ENCODE assay signal across 11 cellular contexts in the genomic region with DNA sequence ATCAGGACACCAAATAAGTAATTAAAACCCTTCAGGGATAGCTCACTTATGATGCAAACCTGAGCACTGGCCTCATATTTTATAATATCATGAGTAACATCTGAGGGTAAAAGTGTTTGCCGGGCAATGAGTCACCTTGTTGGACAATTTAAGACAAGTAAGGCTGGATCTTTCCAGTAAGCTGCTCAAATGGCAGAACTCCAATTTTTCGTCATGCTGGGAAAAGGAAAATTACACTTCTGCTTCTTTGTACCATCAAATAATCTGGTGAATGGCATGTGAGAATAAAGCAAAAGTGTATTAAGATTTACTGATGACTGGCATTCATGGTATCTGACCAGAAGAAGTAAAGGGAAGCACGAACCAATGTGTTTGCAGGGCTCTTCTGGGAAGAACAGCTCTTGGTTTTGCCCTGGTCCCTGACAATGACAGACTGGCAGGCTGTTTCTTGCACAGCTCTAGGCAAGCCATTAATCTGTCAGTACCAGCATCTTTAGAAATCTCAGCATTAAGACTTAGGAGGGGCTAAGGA.
DNase-seq lines count a peak whose midpoint lies in the region; ATAC-seq and TF ChIP-seq lines count a peak whose summit lies in the region.
"Had no signal": no experiment of that assay in that cellular context is flagged by ENCODE, and none has a peak within 500 bp of the region (broad histone marks: within the 10 kb centered on the region; RNA-seq: fewer than 3 reads in every experiment).

No MANE protein-coding gene starts in this region.

- H4K20me1 ChIP-seq in neural cell (ENCODE audit: insufficient read depth) (no peaks in the 10 kb centered on the region), OCI-LY7 (ENCODE audit: insufficient read depth, low read length) (no peaks in the 10 kb centered on the region)

- TF ChIP-seq CTCF in cardiac fibroblast (IDR thresholded peaks at IDR 0.05; ENCODE audit: low read depth, low read length) (no peak), neural cell (IDR thresholded peaks at IDR 0.05; ENCODE audit: poor library complexity, severe bottlenecking) (no peak), OCI-LY7 (conservative IDR thresholded peaks at IDR 0.05; ENCODE audit: low read length) (no peak)

- H2AFZ ChIP-seq in neural cell (ENCODE audit: low read depth, low read length) (no peak overlapping the region), OCI-LY7 (ENCODE audit: low read length) (no peak overlapping the region)

- no peak overlapping the region for H3K9ac ChIP-seq in neural cell (ENCODE audit: low read length)

- BruUV-seq in OCI-LY7 (replicated peaks; lab: Mats Ljungman, UMichigan), result no TSS peak

- H3K36me3 ChIP-seq in MG63 (no peaks in the 10 kb centered on the region), neural cell (ENCODE audit: insufficient read depth, low read length) (no peaks in the 10 kb centered on the region), OCI-LY7 (ENCODE audit: insufficient read depth, low read length) (no peaks in the 10 kb centered on the region)
- H3K36me3 ChIP-seq: left ventricle myocardium inferior had no signal

- CTCF ChIA-PET in OCI-LY7 (lab: Charles Lee; ENCODE audit: unreplicated experiment), result no interaction called here

- no peaks in the 10 kb centered on the region for H3K79me2 ChIP-seq in neural cell (replicated peaks; ENCODE audit: insufficient read depth, low read length)
- H3K79me2 ChIP-seq in OCI-LY7 (ENCODE audit: insufficient read depth, low read depth, low read length), result no peaks in the 10 kb centered on the region

- H3F3A ChIP-seq in neural cell (ENCODE audit: insufficient read depth, low read length, poor library complexity, severe bottlenecking), result peaks cover 4% of the 10 kb centered on the region

- POLR2A ChIA-PET in OCI-LY7 (lab: Charles Lee), result interaction anchor here (0.5 to 0.8 kb wide), 3 partner anchors 19 to 1504 kb away, joined by 3 to 5 read pairs (median 4); no protein-coding TSS in a partner anchor

- no peak overlapping the region for H3K4me3 ChIP-seq in MG63
- no peak overlapping the region for H3K4me3 ChIP-seq in cardiac fibroblast (replicated peaks in 1 of 2; ENCODE audit: low read depth in 2 of 2, low read length in 2 of 2)
- peak overlapping the region; percentile 27 for H3K4me3 ChIP-seq in neural cell (ENCODE audit: low read length)
- no peak overlapping the region for H3K4me3 ChIP-seq in OCI-LY7 (ENCODE audit: low read depth, low read length, poor library complexity, severe bottlenecking)
- H3K4me3 ChIP-seq: body of pancreas, left ventricle myocardium inferior had no signal

- peak; percentile 95 for TF ChIP-seq EP300 in neural cell (conservative IDR thresholded peaks at IDR 0.05; ENCODE audit: poor library complexity, severe bottlenecking)

- TF ChIP-seq RAD21 in neural cell (conservative IDR thresholded peaks at IDR 0.05), result peak; percentile 15

- H3K27me3 ChIP-seq in MG63 (no peaks in the 10 kb centered on the region), neural cell (ENCODE audit: insufficient read depth, low read depth, low read length) (no peaks in the 10 kb centered on the region)
- H3K27me3 ChIP-seq: body of pancreas had no signal

- H3K4me1 ChIP-seq in OCI-LY7 (ENCODE audit: insufficient read depth, low read length, poor library complexity, severe bottlenecking), result no peaks in the 10 kb centered on the region
- H3K4me1 ChIP-seq: body of pancreas, left ventricle myocardium inferior had no signal

- ATAC-seq in HG03521 (IDR thresholded peaks at IDR 0.05; ENCODE audit: unreplicated experiment), result no peak
- ATAC-seq: body of pancreas had no signal

- H3K9me3 ChIP-seq in MG63, result no peaks in the 10 kb centered on the region
- no peaks in the 10 kb centered on the region for H3K9me3 ChIP-seq in neural cell (ENCODE audit: low read length)
- H3K9me3 ChIP-seq in OCI-LY7 (ENCODE audit: low read length), result no peaks in the 10 kb centered on the region
- H3K9me3 ChIP-seq: body of pancreas, left ventricle myocardium inferior had no signal

- intact Hi-C loops in OCI-LY7 (cut with micrococcal nuclease; ENCODE audit: unreplicated experiment), result no loop called here

- H3K9me2 ChIP-seq in neural cell (ENCODE audit: insufficient read depth, low read length), result no peaks in the 10 kb centered on the region
- no peaks in the 10 kb centered on the region for H3K9me2 ChIP-seq in OCI-LY7 (ENCODE audit: insufficient read depth, low read length)

- H3K27ac ChIP-seq in neural cell (ENCODE audit: low read length) (peak overlapping the region; percentile 33), OCI-LY7 (ENCODE audit: low read depth, low read length, poor library complexity, severe bottlenecking) (no peak overlapping the region)
- H3K27ac ChIP-seq: body of pancreas, left ventricle myocardium inferior had no signal

- peak overlapping the region; percentile 16 for H3K4me2 ChIP-seq in neural cell (ENCODE audit: low read length)
- no peak overlapping the region for H3K4me2 ChIP-seq in OCI-LY7 (ENCODE audit: low read length)

- DNase-seq in COR-L47 (lab: John Stamatoyannopoulos, UW), result peak; percentile 24
- peak; percentile 82 for DNase-seq in MG63
- DNase-seq in cardiac fibroblast (ENCODE audit: low read depth in 2 of 2), result peak; percentile 7 to 22
- DNase-seq in OCI-LY7 (ENCODE audit: low spot score), result no peak
- no peak for DNase-seq in NCI-H146 (lab: John Stamatoyannopoulos, UW)
- DNase-seq in activated gamma-delta T cell (lab: John Stamatoyannopoulos, UW), result no peak
- DNase-seq: activated CD4-positive, alpha-beta T cell treated with anti-CD3 and anti-CD28 coated beads for 4 hours; left ventricle myocardium inferior had no signal

TF ChIP-seq in neural cell, 6 proteins besides CTCF, POLR2A, EP300 and RAD21:
- TF ChIP-seq, protein P1, sequence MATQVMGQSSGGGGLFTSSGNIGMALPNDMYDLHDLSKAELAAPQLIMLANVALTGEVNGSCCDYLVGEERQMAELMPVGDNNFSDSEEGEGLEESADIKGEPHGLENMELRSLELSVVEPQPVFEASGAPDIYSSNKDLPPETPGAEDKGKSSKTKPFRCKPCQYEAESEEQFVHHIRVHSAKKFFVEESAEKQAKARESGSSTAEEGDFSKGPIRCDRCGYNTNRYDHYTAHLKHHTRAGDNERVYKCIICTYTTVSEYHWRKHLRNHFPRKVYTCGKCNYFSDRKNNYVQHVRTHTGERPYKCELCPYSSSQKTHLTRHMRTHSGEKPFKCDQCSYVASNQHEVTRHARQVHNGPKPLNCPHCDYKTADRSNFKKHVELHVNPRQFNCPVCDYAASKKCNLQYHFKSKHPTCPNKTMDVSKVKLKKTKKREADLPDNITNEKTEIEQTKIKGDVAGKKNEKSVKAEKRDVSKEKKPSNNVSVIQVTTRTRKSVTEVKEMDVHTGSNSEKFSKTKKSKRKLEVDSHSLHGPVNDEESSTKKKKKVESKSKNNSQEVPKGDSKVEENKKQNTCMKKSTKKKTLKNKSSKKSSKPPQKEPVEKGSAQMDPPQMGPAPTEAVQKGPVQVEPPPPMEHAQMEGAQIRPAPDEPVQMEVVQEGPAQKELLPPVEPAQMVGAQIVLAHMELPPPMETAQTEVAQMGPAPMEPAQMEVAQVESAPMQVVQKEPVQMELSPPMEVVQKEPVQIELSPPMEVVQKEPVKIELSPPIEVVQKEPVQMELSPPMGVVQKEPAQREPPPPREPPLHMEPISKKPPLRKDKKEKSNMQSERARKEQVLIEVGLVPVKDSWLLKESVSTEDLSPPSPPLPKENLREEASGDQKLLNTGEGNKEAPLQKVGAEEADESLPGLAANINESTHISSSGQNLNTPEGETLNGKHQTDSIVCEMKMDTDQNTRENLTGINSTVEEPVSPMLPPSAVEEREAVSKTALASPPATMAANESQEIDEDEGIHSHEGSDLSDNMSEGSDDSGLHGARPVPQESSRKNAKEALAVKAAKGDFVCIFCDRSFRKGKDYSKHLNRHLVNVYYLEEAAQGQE (IDR thresholded peaks at IDR 0.05; ENCODE audit: borderline replicate concordance), result peak; percentile 61
- TF ChIP-seq SMC3 (conservative IDR thresholded peaks at IDR 0.05; ENCODE audit: poor library complexity) (no peak), EZH2 (IDR thresholded peaks at IDR 0.05; ENCODE audit: borderline replicate concordance, insufficient read depth, low read length, poor library complexity, severe bottlenecking) (no peak), POLR2AphosphoS5 (IDR thresholded peaks at IDR 0.05) (peak; percentile 67)

Comparison
In these comparisons a context has a peak if more than half of its experiments do, and no peak if none do; other contexts are left out.
1. DNase-seq: peak in COR-L47 (single experiment), MG63 (single experiment) and cardiac fibroblast (2 of 2); none in OCI-LY7 (single experiment), NCI-H146 (single experiment) and activated gamma-delta T cell (single experiment).